Comparison of ENCODE assay signal across 26 cellular contexts in genomic region chr9:27124151-27124550, GRCh38. TPM values are rescaled to one million over a fixed set of nuclear protein-coding genes. Genes with fewer than 3 reads are reported as not detected.
DNase-seq lines count a peak whose midpoint lies in the region; FAIRE-seq and TF ChIP-seq lines count a peak whose summit lies in the region.
"Had no signal": no experiment of that assay in that cellular context is flagged by ENCODE, and none has a peak within 500 bp of the region (broad histone marks: within the 10 kb centered on the region; RNA-seq: fewer than 3 reads in every experiment).

No MANE protein-coding gene starts in this region.

- peaks cover 3% of the 10 kb centered on the region for H3K4me1 Mint-ChIP-seq in glutamatergic neuron (ENCODE audit: low read depth, unreplicated experiment)
- H3K4me1 Mint-ChIP-seq: activated CD4-positive, alpha-beta memory T cell treated with anti-CD3 and anti-CD28 coated beads, Interleukin-2, amount 10 ng/mL, durations not matched to agents 7 days and 5 days; stimulated activated memory B cell treated with anti-CD40 and anti-IgM and Interleukin-4, amounts not matched to agents 10 μg/mL and 1 μg/mL and 100 μg/mL, for 72 hours had no signal

- no peaks in the 10 kb centered on the region for H3K36me3 Mint-ChIP-seq in glutamatergic neuron (ENCODE audit: unreplicated experiment)
- H3K36me3 Mint-ChIP-seq: stimulated activated memory B cell treated with anti-CD40 and anti-IgM and Interleukin-4, amounts not matched to agents 10 μg/mL and 1 μg/mL and 100 μg/mL, for 72 hours had no signal

- peak overlapping the region; percentile 93 for H3K27ac ChIP-seq in smooth muscle cell (ENCODE audit: low read depth)
- H3K27ac ChIP-seq: 22Rv1; ascending aorta; BLaER1 treated with 17β-estradiol and CSF1 and Interleukin-3, amounts not matched to agents 10 nM and 100 nM had no signal

- H2AFZ ChIP-seq in smooth muscle cell (ENCODE audit: low read depth): no peak overlapping the region

- H3K79me2 ChIP-seq in smooth muscle cell (ENCODE audit: low read depth): peaks cover 51% of the 10 kb centered on the region

- peak overlapping the region; percentile 34 for H3K27ac Mint-ChIP-seq in glutamatergic neuron (ENCODE audit: unreplicated experiment)
- H3K27ac Mint-ChIP-seq: activated CD4-positive, alpha-beta memory T cell treated with anti-CD3 and anti-CD28 coated beads, Interleukin-2, amount 10 ng/mL, durations not matched to agents 7 days and 5 days; activated naive CD4-positive, alpha-beta T cell treated with anti-CD3 and anti-CD28 coated beads for 36 hours; activated T-cell treated with anti-CD3 and anti-CD28 coated beads, Interleukin-2, amount 50 U/mL, for 24 hours; endodermal cell; stimulated activated memory B cell treated with anti-CD40 and anti-IgM and Interleukin-4, amounts not matched to agents 10 μg/mL and 1 μg/mL and 100 μg/mL, for 72 hours; T-helper 1 cell treated with Interleukin-12 subunit alpha and Interleukin-12 subunit beta and Interleukin-4 antibody, amounts not matched to agents 30 μg/mL and 1 μg/mL, for 36 hours had no signal

- H3K36me3 ChIP-seq in bronchial epithelial cell (ENCODE audit: control insufficient read depth, insufficient read depth, low read length): no peaks in the 10 kb centered on the region
- no peaks in the 10 kb centered on the region for H3K36me3 ChIP-seq in smooth muscle cell (ENCODE audit: low read depth)
- H3K36me3 ChIP-seq: ascending aorta; BLaER1 treated with 17β-estradiol and CSF1 and Interleukin-3, amounts not matched to agents 10 nM and 100 nM; gastroesophageal sphincter; transverse colon had no signal

- 69% methylated on average over 3 of the region's 3 CpGs for WGBS in smooth muscle cell (ENCODE audit: low lambda C conversion rate)

- H3K27me3 Mint-ChIP-seq in glutamatergic neuron (ENCODE audit: unreplicated experiment): peaks cover 3% of the 10 kb centered on the region
- H3K27me3 Mint-ChIP-seq: stimulated activated memory B cell treated with anti-CD40 and anti-IgM and Interleukin-4, amounts not matched to agents 10 μg/mL and 1 μg/mL and 100 μg/mL, for 72 hours had no signal

- TF ChIP-seq CTCF in bronchial epithelial cell (IDR thresholded peaks at IDR 0.05; ENCODE audit: insufficient read depth, low read length, severe bottlenecking) (no peak), glutamatergic neuron (IDR thresholded peaks at IDR 0.05; ENCODE audit: partially characterized antibody, unreplicated experiment) (no peak), smooth muscle cell (IDR thresholded peaks at IDR 0.05; ENCODE audit: borderline replicate concordance, insufficient read depth, poor library complexity, severe bottlenecking) (no peak)

- no peak overlapping the region for H3K4me3 Mint-ChIP-seq in glutamatergic neuron (ENCODE audit: unreplicated experiment)
- H3K4me3 Mint-ChIP-seq: activated CD4-positive, alpha-beta memory T cell treated with anti-CD3 and anti-CD28 coated beads, Interleukin-2, amount 10 ng/mL, durations not matched to agents 7 days and 5 days; activated naive CD4-positive, alpha-beta T cell treated with anti-CD3 and anti-CD28 coated beads for 36 hours; activated T-cell treated with anti-CD3 and anti-CD28 coated beads, Interleukin-2, amount 50 U/mL, for 24 hours; endodermal cell; stimulated activated memory B cell treated with anti-CD40 and anti-IgM and Interleukin-4, amounts not matched to agents 10 μg/mL and 1 μg/mL and 100 μg/mL, for 72 hours; T-helper 1 cell treated with Interleukin-12 subunit alpha and Interleukin-12 subunit beta and Interleukin-4 antibody, amounts not matched to agents 30 μg/mL and 1 μg/mL, for 36 hours had no signal

- no peak overlapping the region for H3K9ac ChIP-seq in smooth muscle cell (ENCODE audit: low read depth)
- H3K9ac ChIP-seq: BLaER1 treated with 17β-estradiol and CSF1 and Interleukin-3, amounts not matched to agents 10 nM and 100 nM had no signal

- peaks cover 7% of the 10 kb centered on the region for H3F3A ChIP-seq in smooth muscle cell (ENCODE audit: low read depth)

- H3K4me3 ChIP-seq in bronchial epithelial cell (ENCODE audit: low read depth, low read length) (no peak overlapping the region), smooth muscle cell (no peak overlapping the region)
- H3K4me3 ChIP-seq: ascending aorta; BLaER1 treated with 17β-estradiol and CSF1 and Interleukin-3, amounts not matched to agents 10 nM and 100 nM; gastroesophageal sphincter; mucosa of descending colon; transverse colon had no signal

- peaks cover 7% of the 10 kb centered on the region for H3K4me1 ChIP-seq in smooth muscle cell (ENCODE audit: low read depth)
- H3K4me1 ChIP-seq: ascending aorta had no signal

- DNase-seq in NCI-H2029 (lab: John Stamatoyannopoulos, UW): peak; percentile 31
- DNase-seq in NCI-H2029 treated with DMSO at 0.1 percent for 48 hours (lab: John Stamatoyannopoulos, UW): no peak
- peak; percentile 83 for DNase-seq in bronchial epithelial cell (ENCODE audit: low read depth)
- no peak for DNase-seq in glutamatergic neuron
- no peak for DNase-seq in smooth muscle cell (lab: John Stamatoyannopoulos, UW; ENCODE audit: unreplicated experiment)
- no peak for DNase-seq in NCI-H1092 treated with DMSO at 0.1 percent for 48 hours (lab: John Stamatoyannopoulos, UW)
- DNase-seq in DMS114 treated with DMSO at 0.1 percent for 48 hours (lab: John Stamatoyannopoulos, UW; ENCODE audit: unreplicated experiment): no peak
- no peak for DNase-seq in AG20443 (ENCODE audit: low spot score)
- DNase-seq: activated CD4-positive, alpha-beta memory T cell treated with anti-CD3 and anti-CD28 coated beads, Interleukin-2, amount 10 ng/mL, durations not matched to agents 7 days and 5 days; activated naive CD4-positive, alpha-beta T cell treated with anti-CD3 and anti-CD28 coated beads for 36 hours; activated T-cell treated with anti-CD3 and anti-CD28 coated beads, Interleukin-2, amount 50 U/mL, for 24 hours; endodermal cell; Kasumi-1; mucosa of descending colon; NCI-H1092; NCI-H524 treated with DMSO at 0.1 percent for 48 hours; transverse colon had no signal

- peak overlapping the region; percentile 60 for H3K4me2 ChIP-seq in smooth muscle cell
- H3K4me2 ChIP-seq: BLaER1 treated with 17β-estradiol and CSF1 and Interleukin-3, amounts not matched to agents 10 nM and 100 nM had no signal

- no peaks in the 10 kb centered on the region for H3K9me3 ChIP-seq in smooth muscle cell (replicated peaks; ENCODE audit: low read depth)
- H3K9me3 ChIP-seq: ascending aorta; BLaER1 treated with 17β-estradiol and CSF1 and Interleukin-3, amounts not matched to agents 10 nM and 100 nM; gastroesophageal sphincter; mucosa of descending colon; transverse colon had no signal

- H4K20me1 ChIP-seq in smooth muscle cell (ENCODE audit: low read depth): no peaks in the 10 kb centered on the region
- H4K20me1 ChIP-seq: BLaER1 treated with 17β-estradiol and CSF1 and Interleukin-3, amounts not matched to agents 10 nM and 100 nM had no signal

- no peaks in the 10 kb centered on the region for H3K9me3 Mint-ChIP-seq in glutamatergic neuron (ENCODE audit: unreplicated experiment)
- H3K9me3 Mint-ChIP-seq: activated CD4-positive, alpha-beta memory T cell treated with anti-CD3 and anti-CD28 coated beads, Interleukin-2, amount 10 ng/mL, durations not matched to agents 7 days and 5 days; activated naive CD4-positive, alpha-beta T cell treated with anti-CD3 and anti-CD28 coated beads for 36 hours; activated T-cell treated with anti-CD3 and anti-CD28 coated beads, Interleukin-2, amount 50 U/mL, for 24 hours; endodermal cell; T-helper 1 cell treated with Interleukin-12 subunit alpha and Interleukin-12 subunit beta and Interleukin-4 antibody, amounts not matched to agents 30 μg/mL and 1 μg/mL, for 36 hours had no signal

- no peak for FAIRE-seq in bronchial epithelial cell (lab: Jason Lieb, UNC)
- FAIRE-seq: colon, HTR-8/SVneo had no signal

- H3K27me3 ChIP-seq in bronchial epithelial cell (ENCODE audit: control insufficient read depth, insufficient read depth, low read length) (no peaks in the 10 kb centered on the region), smooth muscle cell (ENCODE audit: low read depth) (no peaks in the 10 kb centered on the region)
- H3K27me3 ChIP-seq: ascending aorta; BLaER1 treated with 17β-estradiol and CSF1 and Interleukin-3, amounts not matched to agents 10 nM and 100 nM; gastroesophageal sphincter; transverse colon had no signal

RNA-seq across cellular contexts. Expression of gene TEK, which starts 15.1 kb away (rescaled TPM):
- under 0.01 and 0.26 TPM in 2 replicates for total RNA-seq in bronchial epithelial cell
- 1.0 TPM for total RNA-seq in glutamatergic neuron (ENCODE audit: unreplicated experiment)
- total RNA-seq in smooth muscle cell: 58.9 and 81.2 TPM in 2 replicates
- 23.6 and 36.0 TPM in 2 replicates for polyA plus RNA-seq in smooth muscle cell
- total RNA-seq: activated CD4-positive, alpha-beta memory T cell treated with anti-CD3 and anti-CD28 coated beads, Interleukin-2, amount 10 ng/mL, durations not matched to agents 7 days and 5 days; activated naive CD4-positive, alpha-beta T cell treated with anti-CD3 and anti-CD28 coated beads for 36 hours; G401 had no signal

Comparison
In these comparisons a context has a peak if more than half of its experiments do, and no peak if none do; other contexts are left out.
1. DNase-seq: peak in NCI-H2029 (single experiment) and bronchial epithelial cell (single experiment); none in NCI-H2029 treated with DMSO at 0.1 percent for 48 hours (single experiment), glutamatergic neuron (single experiment), smooth muscle cell (single experiment), NCI-H1092 treated with DMSO at 0.1 percent for 48 hours (single experiment), DMS114 treated with DMSO at 0.1 percent for 48 hours (single experiment) and AG20443 (single experiment).
2. RNA of gene TEK, which starts 15.1 kb away (total RNA-seq): 58.9 to 81.2 TPM in smooth muscle cell; 1.0 TPM in glutamatergic neuron (single experiment) and under 0.01 to 0.26 TPM in bronchial epithelial cell; every median in the first group is over 10 times any median in the second.